Comparison of ENCODE assay signal across 2 cellular contexts in the genomic region with DNA sequence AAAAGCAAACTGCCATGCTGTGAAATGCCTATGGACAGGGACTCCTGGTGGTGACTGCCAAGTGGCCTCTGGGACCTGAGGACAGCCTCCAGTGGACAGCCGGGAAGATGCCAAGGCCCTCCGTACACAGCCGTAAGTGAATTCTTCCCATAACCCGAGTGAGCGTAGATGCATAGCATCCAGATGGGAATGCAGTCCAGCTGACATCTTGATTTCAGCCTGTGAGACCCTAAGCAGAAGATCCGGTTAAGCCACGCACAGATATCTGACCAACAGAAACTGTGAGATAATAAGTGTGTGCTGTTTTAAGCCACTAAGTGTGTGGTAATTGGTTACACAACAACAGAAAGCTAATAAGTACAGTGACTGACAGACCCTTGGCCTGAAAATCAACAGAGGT.
A peak's percentile ranks its signal among the peaks of the same experiment; 100 is the strongest.
TF ChIP-seq lines count a peak whose summit lies in the region.

No MANE protein-coding gene starts in this region.

TF ChIP-seq in SK-N-SH, 30 proteins besides CTCF, POLR2A, EP300 and RAD21 (continued from another document):
- no peak for TF ChIP-seq EZH2phosphoT487 (IDR thresholded peaks at IDR 0.05; ENCODE audit: borderline replicate concordance, low read depth)
- TF ChIP-seq GATA2 (CRISPR knock-in tag; IDR thresholded peaks at IDR 0.05) = peak; percentile 48; the same call in 1 of the 2 replicates
- TF ChIP-seq YY1 (IDR thresholded peaks at IDR 0.05; ENCODE audit: low read depth) = no peak
- TF ChIP-seq TCF12 (IDR thresholded peaks at IDR 0.05) = no peak
TF ChIP-seq in SK-N-SH: peak in this region for 4.

TF ChIP-seq in SK-N-SH treated with all-trans-retinoic acid at 6 μM for 48 hours, 23 proteins besides CTCF, POLR2A, EP300 and RAD21 (continued from another document):
- TF ChIP-seq ZNF70 (CRISPR knock-in tag; IDR thresholded peaks at IDR 0.05) (no peak), ZFP3 (CRISPR knock-in tag; IDR thresholded peaks at IDR 0.05) (no peak), PPARA (CRISPR knock-in tag; IDR thresholded peaks at IDR 0.05; ENCODE audit: borderline replicate concordance) (no peak), ISL1 (CRISPR knock-in tag; IDR thresholded peaks at IDR 0.05) (no peak), RARB (CRISPR knock-in tag; IDR thresholded peaks at IDR 0.05) (no peak), TCF4 (CRISPR knock-in tag; IDR thresholded peaks at IDR 0.05; ENCODE audit: borderline replicate concordance) (no peak), SNAI2 (CRISPR knock-in tag; IDR thresholded peaks at IDR 0.05) (no peak), ESRRG (CRISPR knock-in tag; IDR thresholded peaks at IDR 0.05) (no peak), PATZ1 (CRISPR knock-in tag; IDR thresholded peaks at IDR 0.05; ENCODE audit: borderline replicate concordance) (no peak)
